In genomic region chr17:40345161-40346034, GRCh38 we compare ENCODE assay signal across 8 cellular contexts. TPM values are rescaled to one million over a fixed set of nuclear protein-coding genes. Genes with fewer than 3 reads are reported as not detected.
A peak's percentile ranks its signal among the peaks of the same experiment; 100 is the strongest.
DNase-seq lines count a peak whose midpoint lies in the region; ATAC-seq and TF ChIP-seq lines count a peak whose summit lies in the region.

No MANE protein-coding gene starts in this region.

- TF ChIP-seq CTCF in tibial nerve (IDR thresholded peaks at IDR 0.05), result peak in 1 of 5 experiments; percentile 20

- peaks cover 0 to 9% (median 4%) of the 10 kb centered on the region in 3 donors for H3K36me3 ChIP-seq in tibial nerve

- CTCF ChIA-PET in T-cell (lab: Charles Lee), result interaction anchor here (0.6 to 1.0 kb wide), 4 partner anchors 13 to 235 kb away, joined by 3 to 11 read pairs (median 4); no protein-coding TSS in a partner anchor

- POLR2A ChIA-PET in T-cell (lab: Charles Lee), result interaction anchor here (0.5 to 1.3 kb wide), 6 partner anchors 17 to 1018 kb away, joined by 3 to 6 read pairs (median 4); partner anchors contain the start of gene TOP2A (in 1 of the 2)

- no peaks in the 10 kb centered on the region for H3K27me3 Mint-ChIP-seq in T-cell

- H3K4me3 Mint-ChIP-seq in T-cell, result peak overlapping the region; percentile 56 to 74 (median 70)

- no peaks in the 10 kb centered on the region for H3K9me3 ChIP-seq in tibial nerve

- 1 to 5% methylated on average over 9 to 37 of the region's 45 CpGs for WGBS in tibial nerve, 2 donors

- H3K36me3 Mint-ChIP-seq in T-cell, result peaks cover 19% of the 10 kb centered on the region

- peak; percentile 50 for DNase-seq in stimulated activated CD4-positive, alpha-beta T cell treated with anti-CD3 and anti-CD28 coated beads, Interleukin-15, amount 100 ng/mL, for 24 hours
- DNase-seq in stimulated activated CD4-positive, alpha-beta T cell treated with anti-CD3 and anti-CD28 coated beads, Interleukin-2, amount 100 ng/mL, for 48 hours, result no peak
- DNase-seq in T-cell, result peak in 4 of 34 experiments; percentile 41 to 46 (median 42)
- peak; percentile 24 for DNase-seq in effector CD8-positive, alpha-beta T cell (lab: John Stamatoyannopoulos, UW)
- DNase-seq in medulla oblongata (ENCODE audit: extremely low spot score), result peak; percentile 51
- DNase-seq in tibial nerve (ENCODE audit: low spot score in 2 of 2), result no peak

- TF ChIP-seq EP300 in tibial nerve (IDR thresholded peaks at IDR 0.05), result peak in 1 of 2 donors; percentile 85

- H3K4me1 Mint-ChIP-seq in T-cell, result peaks cover 73 to 83% (median 79%) of the 10 kb centered on the region in 3 donors

- H3K4me1 ChIP-seq in tibial nerve, result peaks cover 7 to 87% (median 65%) of the 10 kb centered on the region in 4 donors

- peak overlapping the region; percentile 94 to 98 (median 96) for H3K27ac ChIP-seq in tibial nerve

- peak in 1 of 2 donors; percentile 25 for TF ChIP-seq POLR2A in tibial nerve (IDR thresholded peaks at IDR 0.05)

- ATAC-seq in T-cell (replicated peaks in 1 of 4) (peak; percentile 11 to 31 (median 26)), HG02759 (IDR thresholded peaks at IDR 0.05; ENCODE audit: unreplicated experiment) (no peak), HG03432 (IDR thresholded peaks at IDR 0.05; ENCODE audit: unreplicated experiment) (no peak)

- peak overlapping the region; percentile 86 to 90 for H3K27ac Mint-ChIP-seq in T-cell

- H3K27me3 ChIP-seq in tibial nerve, result no peaks in the 10 kb centered on the region

- H3K4me3 ChIP-seq in tibial nerve, result peak overlapping the region; percentile 79 to 95 (median 84)

- no peaks in the 10 kb centered on the region for H3K9me3 Mint-ChIP-seq in T-cell

RNA-seq across cellular contexts. Expression of gene GJD3, which starts 19.1 kb away (rescaled TPM):
- total RNA-seq in T-cell (not detected), tibial nerve (not detected)

RNA-seq across cellular contexts. Expression of gene RARA, which starts 36.4 kb away (rescaled TPM):
- total RNA-seq in T-cell (10 to 100 TPM; 46.8 to 90.7 (median 69.1) TPM), tibial nerve (10 to 100 TPM; 28.9 to 58.2 (median 46.4) TPM)

RNA-seq across cellular contexts. Expression of gene CDC6, which starts 57.7 kb away (rescaled TPM):
- 1 to 10 TPM; 1.3 to 3.2 (median 2.1) TPM for total RNA-seq in T-cell
- 1 to 10 TPM in 1 of 4 donors, under 1 TPM in 3; 0.20 to 1.8 (median 0.43) TPM for total RNA-seq in tibial nerve

Comparison
In these comparisons a context has a peak if more than half of its experiments do, and no peak if none do; other contexts are left out.
1. DNase-seq: peak in stimulated activated CD4-positive, alpha-beta T cell treated with anti-CD3 and anti-CD28 coated beads, Interleukin-15, amount 100 ng/mL, for 24 hours (single experiment), effector CD8-positive, alpha-beta T cell (single experiment) and medulla oblongata (single experiment); none in stimulated activated CD4-positive, alpha-beta T cell treated with anti-CD3 and anti-CD28 coated beads, Interleukin-2, amount 100 ng/mL, for 48 hours (0 of 2) and tibial nerve (0 of 2).
2. ATAC-seq: peak in T-cell (4 of 4); none in HG02759 (single experiment) and HG03432 (single experiment).